In the genomic region with DNA sequence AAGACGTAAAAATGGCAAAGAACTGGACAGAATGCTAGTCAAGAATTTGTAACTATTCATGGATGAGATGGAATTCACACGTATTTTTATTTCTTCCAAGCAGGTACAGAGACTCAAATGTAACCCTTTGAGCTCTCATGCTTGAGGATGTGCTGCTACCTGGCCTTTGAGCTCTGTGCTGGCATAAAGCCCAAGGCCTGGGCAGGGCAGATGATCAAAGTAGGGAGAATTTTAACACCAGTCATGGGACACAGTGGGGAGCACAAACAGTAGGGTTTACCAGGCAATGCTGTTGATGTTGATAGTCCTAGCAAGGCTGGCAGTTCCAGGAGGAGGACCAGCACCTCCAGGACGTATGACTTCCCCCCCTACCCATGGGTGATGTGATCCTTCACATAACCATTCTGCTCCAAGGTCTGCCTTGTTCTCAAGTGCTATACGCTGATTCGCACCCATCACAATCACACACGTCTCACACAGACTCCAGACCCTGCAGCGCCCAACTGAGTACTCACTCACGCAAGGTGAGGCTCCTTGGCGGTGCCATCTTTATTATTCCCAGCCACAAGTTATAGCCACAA, we compare ENCODE assay signal across 17 cellular contexts. TPM values are rescaled to one million over a fixed set of nuclear protein-coding genes. Genes with fewer than 3 reads are reported as not detected.
A peak's percentile ranks its signal among the peaks of the same experiment; 100 is the strongest.
DNase-seq lines count a peak whose midpoint lies in the region; ATAC-seq and TF ChIP-seq lines count a peak whose summit lies in the region.
"Had no signal": no experiment of that assay in that cellular context is flagged by ENCODE, and none has a peak within 500 bp of the region (broad histone marks: within the 10 kb centered on the region; RNA-seq: fewer than 3 reads in every experiment).

No MANE protein-coding gene starts in this region.

- H3K36me3 Mint-ChIP-seq in endodermal cell (ENCODE audit: low read depth) = peaks cover 24% of the 10 kb centered on the region

- no peak overlapping the region for H3K9ac ChIP-seq in endodermal cell (ENCODE audit: extremely low read depth, low read length, poor library complexity, severe bottlenecking)

- H3K36me3 ChIP-seq in endodermal cell (ENCODE audit: control insufficient read depth, insufficient read depth, low read length) = peaks cover 38% of the 10 kb centered on the region
- peaks cover 31 to 37% of the 10 kb centered on the region in 2 donors for H3K36me3 ChIP-seq in muscle layer of duodenum (ENCODE audit: control insufficient read depth in 1 of 2, insufficient read depth in 2 of 2, low read length in 2 of 2)
- peaks cover 26% of the 10 kb centered on the region for H3K36me3 ChIP-seq in thoracic aorta

- ATAC-seq in thoracic aorta (ENCODE audit: insufficient number of reproducible peaks, low FRiP score, low read depth) = no peak
- no peak for ATAC-seq in GM18502 (IDR thresholded peaks at IDR 0.05; ENCODE audit: poor library complexity, unreplicated experiment)
- ATAC-seq: activated naive CD4-positive, alpha-beta T cell treated with anti-CD3 and anti-CD28 coated beads, Interleukin-2, amount 50 U/mL, for 72 hours; activated T-cell treated with anti-CD3 and anti-CD28 coated beads, Interleukin-2, amount 50 U/mL, for 72 hours; stimulated activated memory B cell treated with anti-CD40 and anti-IgM and Interleukin-4, amounts not matched to agents 10 μg/mL and 1 μg/mL and 100 μg/mL, for 72 hours had no signal

- H3K4me1 ChIP-seq in endodermal cell (ENCODE audit: control insufficient read depth, insufficient read depth, low read length) = peaks cover 2% of the 10 kb centered on the region
- peaks cover 0 to 9% of the 10 kb centered on the region in 2 donors for H3K4me1 ChIP-seq in muscle layer of duodenum (ENCODE audit: control insufficient read depth in 1 of 2, insufficient read depth in 2 of 2, low read length in 2 of 2)
- H3K4me1 ChIP-seq in thoracic aorta (ENCODE audit: control insufficient read depth in 1 of 2, low read depth in 2 of 2) = peaks cover 22 to 51% of the 10 kb centered on the region in 2 donors

- no peaks in the 10 kb centered on the region for H3K27me3 ChIP-seq in endodermal cell (ENCODE audit: control insufficient read depth, insufficient read depth, low read length, poor library complexity, severe bottlenecking)
- H3K27me3 ChIP-seq in muscle layer of duodenum (ENCODE audit: low read depth, low read length) = no peaks in the 10 kb centered on the region
- no peaks in the 10 kb centered on the region for H3K27me3 ChIP-seq in thoracic aorta (replicated peaks; ENCODE audit: insufficient read depth)
- H3K27me3 ChIP-seq: right atrium auricular region had no signal

- H3K27ac ChIP-seq in VCaP = 0 out of 2 replicates have a peak overlapping the region, but pooled peaks have one; percentile 2
- no peak overlapping the region for H3K27ac ChIP-seq in endodermal cell (ENCODE audit: low read depth, low read length)
- H3K27ac ChIP-seq in muscle layer of duodenum (ENCODE audit: low read length) = peak overlapping the region; percentile 30
- H3K27ac ChIP-seq in thoracic aorta = peak overlapping the region; percentile 78 to 84

- H3K4me1 Mint-ChIP-seq in endodermal cell = peaks cover 8% of the 10 kb centered on the region
- H3K4me1 Mint-ChIP-seq: stimulated activated memory B cell treated with anti-CD40 and anti-IgM and Interleukin-4, amounts not matched to agents 10 μg/mL and 1 μg/mL and 100 μg/mL, for 72 hours had no signal

- H3K4me3 ChIP-seq in endodermal cell (ENCODE audit: low read length) = no peak overlapping the region
- H3K4me3 ChIP-seq in muscle layer of duodenum (ENCODE audit: low read depth in 1 of 2, low read length in 2 of 2) = no peak overlapping the region
- H3K4me3 ChIP-seq in thoracic aorta = no peak overlapping the region
- H3K4me3 ChIP-seq: right atrium auricular region had no signal

- DNase-seq in endodermal cell (no peak), thoracic aorta (ENCODE audit: low spot score) (no peak), NCI-H748 (lab: John Stamatoyannopoulos, UW; ENCODE audit: unreplicated experiment) (no peak), kidney tubule cell (ENCODE audit: low spot score) (no peak)
- DNase-seq in activated T-cell treated with anti-CD3 and anti-CD28 coated beads, Interleukin-2, amount 50 U/mL, for 1 hour = no peak
- DNase-seq: activated CD4-positive, alpha-beta memory T cell treated with anti-CD3 and anti-CD28 coated beads for 36 hours; activated T-cell treated with anti-CD3 and anti-CD28 coated beads, Interleukin-2, amount 50 U/mL, for 72 hours; NCI-H1436; nucleus accumbens; SIG-M5 had no signal

- H3K27ac Mint-ChIP-seq in endodermal cell = peak overlapping the region; percentile 54
- H3K27ac Mint-ChIP-seq: activated CD4-positive, alpha-beta memory T cell treated with anti-CD3 and anti-CD28 coated beads for 36 hours; activated naive CD4-positive, alpha-beta T cell treated with anti-CD3 and anti-CD28 coated beads, Interleukin-2, amount 50 U/mL, for 72 hours; activated T-cell treated with anti-CD3 and anti-CD28 coated beads, Interleukin-2, amount 50 U/mL, for 72 hours; stimulated activated memory B cell treated with anti-CD40 and anti-IgM and Interleukin-4, amounts not matched to agents 10 μg/mL and 1 μg/mL and 100 μg/mL, for 72 hours; type B pancreatic cell had no signal

- no peaks in the 10 kb centered on the region for H3K9me3 ChIP-seq in endodermal cell (ENCODE audit: control insufficient read depth, low read length)
- H3K9me3 ChIP-seq in muscle layer of duodenum (ENCODE audit: control insufficient read depth in 1 of 2, low read length in 2 of 2) = no peaks in the 10 kb centered on the region
- H3K9me3 ChIP-seq in thoracic aorta = no peaks in the 10 kb centered on the region
- H3K9me3 ChIP-seq: right atrium auricular region had no signal

- TF ChIP-seq CTCF in VCaP (conservative IDR thresholded peaks at IDR 0.05) = no peak
- no peak for TF ChIP-seq CTCF in endodermal cell (conservative IDR thresholded peaks at IDR 0.05)
- TF ChIP-seq CTCF in thoracic aorta (IDR thresholded peaks at IDR 0.05) = no peak

- no peaks in the 10 kb centered on the region for H3K9me3 Mint-ChIP-seq in endodermal cell
- H3K9me3 Mint-ChIP-seq: activated CD4-positive, alpha-beta memory T cell treated with anti-CD3 and anti-CD28 coated beads for 36 hours; activated naive CD4-positive, alpha-beta T cell treated with anti-CD3 and anti-CD28 coated beads, Interleukin-2, amount 50 U/mL, for 72 hours; activated T-cell treated with anti-CD3 and anti-CD28 coated beads, Interleukin-2, amount 50 U/mL, for 72 hours; stimulated activated memory B cell treated with anti-CD40 and anti-IgM and Interleukin-4, amounts not matched to agents 10 μg/mL and 1 μg/mL and 100 μg/mL, for 72 hours; type B pancreatic cell had no signal

- WGBS in endodermal cell (ENCODE audit: insufficient coverage in 1 of 2, insufficient read length in 1 of 2), 2 experiments = 92% methylated on average over 8 to 9 of the region's 9 CpGs

- no peak overlapping the region for H3K4me3 Mint-ChIP-seq in endodermal cell
- H3K4me3 Mint-ChIP-seq: activated CD4-positive, alpha-beta memory T cell treated with anti-CD3 and anti-CD28 coated beads for 36 hours; activated T-cell treated with anti-CD3 and anti-CD28 coated beads, Interleukin-2, amount 50 U/mL, for 72 hours; stimulated activated memory B cell treated with anti-CD40 and anti-IgM and Interleukin-4, amounts not matched to agents 10 μg/mL and 1 μg/mL and 100 μg/mL, for 72 hours; type B pancreatic cell had no signal

- H3K27me3 Mint-ChIP-seq in endodermal cell (ENCODE audit: insufficient read depth) = no peaks in the 10 kb centered on the region
- H3K27me3 Mint-ChIP-seq: activated CD4-positive, alpha-beta memory T cell treated with anti-CD3 and anti-CD28 coated beads for 36 hours; stimulated activated memory B cell treated with anti-CD40 and anti-IgM and Interleukin-4, amounts not matched to agents 10 μg/mL and 1 μg/mL and 100 μg/mL, for 72 hours; type B pancreatic cell had no signal

RNA-seq across cellular contexts. Expression of gene DLG5, which starts 48.6 kb away (rescaled TPM):
- total RNA-seq in endodermal cell (10 to 100 TPM; 79.4 to 83.4 TPM), thoracic aorta (10 to 100 TPM; 36.4 to 79.6 TPM)
- polyA plus RNA-seq in endodermal cell (2013, experiment 1 of 2) = 55.8 TPM
- polyA plus RNA-seq in endodermal cell (2013, experiment 2 of 2) = 53.5 TPM

RNA-seq across cellular contexts. Expression of gene POLR3A, which starts 54.1 kb away (rescaled TPM):
- total RNA-seq in endodermal cell (10 to 100 TPM; 28.2 to 28.6 TPM), thoracic aorta (10 to 100 TPM; 12.3 to 19.3 TPM)
- polyA plus RNA-seq in endodermal cell (2013, experiment 1 of 2) = 18.0 TPM
- 18.3 TPM for polyA plus RNA-seq in endodermal cell (2013, experiment 2 of 2)

RNA-seq across cellular contexts. Expression of gene RPS24, which starts 58.5 kb away (rescaled TPM):
- total RNA-seq in endodermal cell (1,000 to 10,000 TPM; 1,695 to 1,720 TPM), thoracic aorta (1,000 to 10,000 TPM; 1,219 to 1,252 TPM)
- 2,044 TPM for polyA plus RNA-seq in endodermal cell (2013, experiment 1 of 2)
- 2,088 TPM for polyA plus RNA-seq in endodermal cell (2013, experiment 2 of 2)
